Comparison of ENCODE assay signal across 1 cellular context in genomic region chr5:162096448-162096847, GRCh38.
TF ChIP-seq lines count a peak whose summit lies in the region.

No MANE protein-coding gene starts in this region.

TF ChIP-seq in GM12878, 131 proteins besides CTCF, POLR2A, EP300 and RAD21:
- TF ChIP-seq ZBTB40 (IDR thresholded peaks at IDR 0.05; ENCODE audit: borderline replicate concordance), result no peak
